ENCODE assay signal across 12 cellular contexts in the genomic region with DNA sequence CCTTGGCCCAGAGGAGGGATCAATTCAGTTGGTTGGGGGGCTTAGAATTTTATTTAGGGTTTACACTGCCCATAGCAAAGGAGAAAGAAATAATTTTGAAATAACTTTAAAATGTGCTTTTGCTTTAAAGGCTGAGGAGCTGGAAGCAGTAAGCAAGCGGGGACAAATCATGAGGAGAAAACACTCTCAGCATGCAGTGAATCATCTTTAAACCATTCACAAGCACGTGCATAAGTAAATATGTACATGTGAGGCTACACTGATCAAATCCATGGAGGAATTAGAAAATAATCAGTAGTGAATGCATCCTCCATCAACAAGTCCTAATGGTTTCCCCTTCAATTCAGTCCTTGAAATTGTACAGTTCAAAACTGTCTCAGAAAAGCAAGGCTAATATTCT.
A peak's percentile ranks its signal among the peaks of the same experiment; 100 is the strongest.
DNase-seq lines count a peak whose midpoint lies in the region; ATAC-seq and TF ChIP-seq lines count a peak whose summit lies in the region.
"Had no signal": no experiment of that assay in that cellular context is flagged by ENCODE, and none has a peak within 500 bp of the region (broad histone marks: within the 10 kb centered on the region; RNA-seq: fewer than 3 reads in every experiment).

No MANE protein-coding gene starts in this region.

- no peak overlapping the region for H3K4me3 Mint-ChIP-seq in progenitor cell of endocrine pancreas (ENCODE audit: low read depth)

- peaks cover 12% of the 10 kb centered on the region for H3K4me1 Mint-ChIP-seq in progenitor cell of endocrine pancreas (ENCODE audit: low read depth)

- H3K36me3 Mint-ChIP-seq in progenitor cell of endocrine pancreas (ENCODE audit: insufficient read depth): no peaks in the 10 kb centered on the region

- no peaks in the 10 kb centered on the region for H3K27me3 Mint-ChIP-seq in progenitor cell of endocrine pancreas

- DNase-seq in Daoy (ENCODE audit: low read depth) (peak; percentile 17), RPMI7951 (ENCODE audit: low read depth) (peak; percentile 48), fibroblast of mammary gland (ENCODE audit: low read depth) (peak; percentile 87), progenitor cell of endocrine pancreas (ENCODE audit: low spot score, unreplicated experiment) (no peak), NCI-H2107 (lab: John Stamatoyannopoulos, UW) (no peak), globus pallidus (ENCODE audit: low spot score) (no peak)
- DNase-seq in stimulated activated naive CD4-positive, alpha-beta T cell treated with Interleukin-2 at 50 U/mL for 16 hours (lab: John Stamatoyannopoulos, UW): no peak
- DNase-seq: left colon; NCI-H1436; stimulated activated CD4-positive, alpha-beta T cell treated with anti-CD3 and anti-CD28 coated beads, Interleukin-2, amount 100 ng/mL, for 48 hours; T1000 had no signal

- TF ChIP-seq CTCF in fibroblast of mammary gland (conservative IDR thresholded peaks at IDR 0.05; ENCODE audit: control insufficient read depth, insufficient read depth, low read depth, low read length) (no peak), progenitor cell of endocrine pancreas (IDR thresholded peaks at IDR 0.05; ENCODE audit: unreplicated experiment) (no peak)

- H3K4me3 ChIP-seq in fibroblast of mammary gland (ENCODE audit: control insufficient read depth, low read depth, low read length): no peak overlapping the region

- ATAC-seq in GM21529 (IDR thresholded peaks at IDR 0.05; ENCODE audit: unreplicated experiment): no peak
- ATAC-seq: left colon had no signal

- H3K27ac Mint-ChIP-seq in progenitor cell of endocrine pancreas: peak overlapping the region; percentile 5

- peaks cover 4% of the 10 kb centered on the region for H3K9me3 Mint-ChIP-seq in progenitor cell of endocrine pancreas (ENCODE audit: low read depth)

Comparison
In these comparisons a context has a peak if more than half of its experiments do, and no peak if none do; other contexts are left out.
1. DNase-seq: peak in Daoy (single experiment), RPMI7951 (single experiment) and fibroblast of mammary gland (single experiment); none in progenitor cell of endocrine pancreas (single experiment), NCI-H2107 (single experiment), stimulated activated naive CD4-positive, alpha-beta T cell treated with Interleukin-2 at 50 U/mL for 16 hours (single experiment) and globus pallidus (single experiment).